ENCODE assay signal across 1 cellular context in genomic region chr2:31524592-31524991, GRCh38.
TF ChIP-seq lines count a peak whose summit lies in the region.

No MANE protein-coding gene starts in this region.

TF ChIP-seq in GM23338, 12 proteins besides CTCF, POLR2A, EP300 and RAD21 (continued from another document):
- TF ChIP-seq EZH2phosphoT487 (IDR thresholded peaks at IDR 0.05; ENCODE audit: unreplicated experiment) (no peak), POLR2AphosphoS5 (IDR thresholded peaks at IDR 0.05; ENCODE audit: low read depth) (no peak), ZNF462 (CRISPR knock-in tag; IDR thresholded peaks at IDR 0.05) (no peak), JUNB (IDR thresholded peaks at IDR 0.05; ENCODE audit: unreplicated experiment) (no peak), NANOG (IDR thresholded peaks at IDR 0.05; ENCODE audit: borderline replicate concordance) (no peak), EZH2 (IDR thresholded peaks at IDR 0.05; ENCODE audit: low read depth, unreplicated experiment) (no peak)
